7 cellular contexts compared by ENCODE assay signal in genomic region chr13:100506154-100506553, GRCh38.
DNase-seq lines count a peak whose midpoint lies in the region; ATAC-seq and TF ChIP-seq lines count a peak whose summit lies in the region.

No MANE protein-coding gene starts in this region.

- H3K4me1 Mint-ChIP-seq in activated T-helper 1 cell treated with anti-CD3 and anti-CD28 coated beads, Interleukin-12 subunit alpha, Interleukin-12 subunit beta, Interleukin-2, Interleukin-4 antibody, amounts not matched to agents 30 ng/mL and 10 ng/mL and 1 ng/mL, durations not matched to agents 14 hours and 24 hours and 36 hours (ENCODE audit: low read depth): peaks cover 58% of the 10 kb centered on the region
- no peaks in the 10 kb centered on the region for H3K4me1 Mint-ChIP-seq in MCF 10A (ENCODE audit: insufficient read depth, unreplicated experiment)

- intact Hi-C loops in activated T-helper 1 cell treated with anti-CD3 and anti-CD28 coated beads, Interleukin-12 subunit alpha, Interleukin-12 subunit beta, Interleukin-2, Interleukin-4 antibody, amounts not matched to agents 30 ng/mL and 10 ng/mL and 1 ng/mL, durations not matched to agents 14 hours and 24 hours and 36 hours (cut with micrococcal nuclease): loop anchor here (1.0 to 5.0 kb wide), 7 partner anchors 21 to 849 kb away; no protein-coding TSS in a partner anchor
- intact Hi-C loops in MCF 10A (cut with micrococcal nuclease): no loop called here

- CTCF ChIA-PET in MCF 10A (lab: Yijun Ruan, JAX): interaction anchor here (0.6 kb wide), 1 partner anchor 789 kb away, joined by 3 read pairs; no protein-coding TSS in a partner anchor

- no peaks in the 10 kb centered on the region for H3K9me3 Mint-ChIP-seq in activated T-helper 1 cell treated with anti-CD3 and anti-CD28 coated beads, Interleukin-12 subunit alpha, Interleukin-12 subunit beta, Interleukin-2, Interleukin-4 antibody, amounts not matched to agents 30 ng/mL and 10 ng/mL and 1 ng/mL, durations not matched to agents 14 hours and 24 hours and 36 hours
- no peaks in the 10 kb centered on the region for H3K9me3 Mint-ChIP-seq in MCF 10A (ENCODE audit: unreplicated experiment)

- peak overlapping the region; percentile 87 for H3K27ac Mint-ChIP-seq in activated T-helper 1 cell treated with anti-CD3 and anti-CD28 coated beads, Interleukin-12 subunit alpha, Interleukin-12 subunit beta, Interleukin-2, Interleukin-4 antibody, amounts not matched to agents 30 ng/mL and 10 ng/mL and 1 ng/mL, durations not matched to agents 14 hours and 24 hours and 36 hours
- H3K27ac Mint-ChIP-seq in MCF 10A (ENCODE audit: low read depth, unreplicated experiment): no peak overlapping the region

- TF ChIP-seq CTCF in MCF 10A (IDR thresholded peaks at IDR 0.05; ENCODE audit: unreplicated experiment): no peak

- peaks cover 9% of the 10 kb centered on the region for H3K36me3 Mint-ChIP-seq in activated T-helper 1 cell treated with anti-CD3 and anti-CD28 coated beads, Interleukin-12 subunit alpha, Interleukin-12 subunit beta, Interleukin-2, Interleukin-4 antibody, amounts not matched to agents 30 ng/mL and 10 ng/mL and 1 ng/mL, durations not matched to agents 14 hours and 24 hours and 36 hours (ENCODE audit: low read depth)
- H3K36me3 Mint-ChIP-seq in MCF 10A (ENCODE audit: insufficient read depth, unreplicated experiment): peaks cover 10% of the 10 kb centered on the region

- peaks cover 2% of the 10 kb centered on the region for H3K27me3 Mint-ChIP-seq in activated T-helper 1 cell treated with anti-CD3 and anti-CD28 coated beads, Interleukin-12 subunit alpha, Interleukin-12 subunit beta, Interleukin-2, Interleukin-4 antibody, amounts not matched to agents 30 ng/mL and 10 ng/mL and 1 ng/mL, durations not matched to agents 14 hours and 24 hours and 36 hours (ENCODE audit: insufficient read depth)
- no peaks in the 10 kb centered on the region for H3K27me3 Mint-ChIP-seq in MCF 10A (ENCODE audit: insufficient read depth, unreplicated experiment)

- BruUV-seq in MCF 10A (replicated peaks; lab: Mats Ljungman, UMichigan): no TSS peak

- POLR2A ChIA-PET in MCF 10A (lab: Yijun Ruan, JAX): no interaction called here

- DNase-seq in activated T-helper 1 cell treated with anti-CD3 and anti-CD28 coated beads, Interleukin-12 subunit alpha, Interleukin-12 subunit beta, Interleukin-2, Interleukin-4 antibody, amounts not matched to agents 30 ng/mL and 10 ng/mL and 1 ng/mL, durations not matched to agents 14 hours and 24 hours and 36 hours (ENCODE audit: low spot score): no peak
- peak; percentile 20 for DNase-seq in stimulated activated CD8-positive, alpha-beta memory T cell treated with anti-CD3 and anti-CD28 coated beads, Interleukin-4, amount 100 ng/mL, for 24 hours (ENCODE audit: low read depth)
- DNase-seq in MCF 10A (ENCODE audit: unreplicated experiment): no peak
- DNase-seq in NCI-H1092 (lab: John Stamatoyannopoulos, UW): no peak

- ATAC-seq in GM19438 (IDR thresholded peaks at IDR 0.05; ENCODE audit: low read depth, unreplicated experiment) (peak; percentile 78), HG03175 (IDR thresholded peaks at IDR 0.05; ENCODE audit: unreplicated experiment) (peak; percentile 58), HG02840 (IDR thresholded peaks at IDR 0.05; ENCODE audit: low FRiP score, unreplicated experiment) (no peak)

- H3K4me3 Mint-ChIP-seq in activated T-helper 1 cell treated with anti-CD3 and anti-CD28 coated beads, Interleukin-12 subunit alpha, Interleukin-12 subunit beta, Interleukin-2, Interleukin-4 antibody, amounts not matched to agents 30 ng/mL and 10 ng/mL and 1 ng/mL, durations not matched to agents 14 hours and 24 hours and 36 hours: peak overlapping the region; percentile 82
- no peak overlapping the region for H3K4me3 Mint-ChIP-seq in MCF 10A (ENCODE audit: unreplicated experiment)
